ENCODE assay signal across 16 cellular contexts in genomic region chrX:11953615-11954014, GRCh38.
DNase-seq lines count a peak whose midpoint lies in the region; ATAC-seq and TF ChIP-seq lines count a peak whose summit lies in the region.
"Had no signal": no experiment of that assay in that cellular context is flagged by ENCODE, and none has a peak within 500 bp of the region (broad histone marks: within the 10 kb centered on the region; RNA-seq: fewer than 3 reads in every experiment).

No MANE protein-coding gene starts in this region.

- H3K27ac ChIP-seq in HUES48 (ENCODE audit: low read depth, low read length): peak overlapping the region; percentile 58
- H3K27ac ChIP-seq in mesenchymal stem cell (ENCODE audit: low read length, poor library complexity, severe bottlenecking): peak overlapping the region; percentile 90
- no peak overlapping the region for H3K27ac ChIP-seq in osteoblast (ENCODE audit: low read depth, low read length)
- H3K27ac ChIP-seq: SJCRH30 had no signal

- H3K9ac ChIP-seq in HUES48 (ENCODE audit: low read depth, low read length) (no peak overlapping the region), mesenchymal stem cell (ENCODE audit: low read length) (no peak overlapping the region)

- H4K91ac ChIP-seq in mesenchymal stem cell (ENCODE audit: low read length): no peak overlapping the region

- H4K8ac ChIP-seq in mesenchymal stem cell (ENCODE audit: low read length): no peak overlapping the region

- no peak for TF ChIP-seq CTCF in cardiac fibroblast (IDR thresholded peaks at IDR 0.05; ENCODE audit: low read depth, low read length)
- no peak for TF ChIP-seq CTCF in osteoblast (IDR thresholded peaks at IDR 0.05; ENCODE audit: extremely low read depth, low read depth, low read length)

- H3K27ac Mint-ChIP-seq in activated CD4-positive, alpha-beta memory T cell treated with anti-CD3 and anti-CD28 coated beads for 36 hours: no peak overlapping the region
- H3K27ac Mint-ChIP-seq: activated naive CD4-positive, alpha-beta T cell treated with anti-CD3 and anti-CD28 coated beads, Interleukin-2, amount 10 ng/mL, durations not matched to agents 7 days and 5 days; CD4-positive, alpha-beta T cell; stimulated activated naive CD8-positive, alpha-beta T cell treated with anti-CD3 and anti-CD28 coated beads, Interleukin-15, Interleukin-2, amounts not matched to agents 100 ng/mL and 50 ng/mL, for 24 hours had no signal

- H2BK5ac ChIP-seq in mesenchymal stem cell (ENCODE audit: low read depth, low read length, poor library complexity, severe bottlenecking): no peak overlapping the region

- H3K4me1 ChIP-seq in HUES48 (ENCODE audit: control insufficient read depth, insufficient read depth, low read length) (peaks cover 8% of the 10 kb centered on the region; the same call in 1 of the 2 replicates), mesenchymal stem cell (ENCODE audit: control insufficient read depth, insufficient read depth, low read depth, low read length) (peaks cover 2% of the 10 kb centered on the region), osteoblast (ENCODE audit: insufficient read depth, low read length) (peaks cover 5% of the 10 kb centered on the region)
- H3K4me1 ChIP-seq: SJCRH30 had no signal

- WGBS in mesenchymal stem cell: 0% methylated on average over 2 of the region's 2 CpGs

- no peaks in the 10 kb centered on the region for H3K4me1 Mint-ChIP-seq in activated CD4-positive, alpha-beta memory T cell treated with anti-CD3 and anti-CD28 coated beads for 36 hours (ENCODE audit: low read depth)
- H3K4me1 Mint-ChIP-seq: activated naive CD4-positive, alpha-beta T cell treated with anti-CD3 and anti-CD28 coated beads, Interleukin-2, amount 10 ng/mL, durations not matched to agents 7 days and 5 days had no signal

- no peaks in the 10 kb centered on the region for H3K79me2 ChIP-seq in osteoblast (ENCODE audit: insufficient read depth, low read length)

- no peak overlapping the region for H3K4ac ChIP-seq in mesenchymal stem cell (ENCODE audit: low read depth in 1 of 2, low read length in 2 of 2)

- H3K4me3 ChIP-seq in HUES48 (ENCODE audit: low read depth, low read length) (no peak overlapping the region), cardiac fibroblast (replicated peaks in 1 of 2; ENCODE audit: low read depth in 2 of 2, low read length in 2 of 2) (no peak overlapping the region), mesenchymal stem cell (ENCODE audit: insufficient read depth in 1 of 2, low read depth in 1 of 2, low read length in 2 of 2) (no peak overlapping the region), osteoblast (ENCODE audit: insufficient read depth, low read length) (no peak overlapping the region)
- H3K4me3 ChIP-seq: SJCRH30 had no signal

- H3K9me3 ChIP-seq in HUES48 (ENCODE audit: control insufficient read depth, insufficient read depth, low read length) (no peaks in the 10 kb centered on the region), mesenchymal stem cell (ENCODE audit: control insufficient read depth, low read length) (no peaks in the 10 kb centered on the region), osteoblast (ENCODE audit: low read depth, low read length) (no peaks in the 10 kb centered on the region)
- H3K9me3 ChIP-seq: SJCRH30 had no signal

- ATAC-seq in HG03520 (IDR thresholded peaks at IDR 0.05; ENCODE audit: unreplicated experiment): no peak

- H4K20me1 ChIP-seq in osteoblast (ENCODE audit: insufficient read depth, low read length): no peaks in the 10 kb centered on the region

- H2AK5ac ChIP-seq in mesenchymal stem cell (ENCODE audit: low read length, severe bottlenecking): no peak overlapping the region

- intact Hi-C loops in activated CD4-positive, alpha-beta memory T cell treated with anti-CD3 and anti-CD28 coated beads for 36 hours (cut with micrococcal nuclease): no loop called here

- H3K79me1 ChIP-seq in mesenchymal stem cell (replicated peaks; ENCODE audit: low read length, poor library complexity, severe bottlenecking): no peaks in the 10 kb centered on the region

- H2BK12ac ChIP-seq in mesenchymal stem cell (ENCODE audit: low read length in 2 of 2): no peak overlapping the region

- H2BK15ac ChIP-seq in mesenchymal stem cell (ENCODE audit: low read depth, poor library complexity, severe bottlenecking): no peak overlapping the region

- H3K36me3 ChIP-seq in HUES48 (ENCODE audit: control insufficient read depth, insufficient read depth, low read length) (no peaks in the 10 kb centered on the region), mesenchymal stem cell (ENCODE audit: control insufficient read depth in 1 of 2, insufficient read depth in 2 of 2, low read depth in 1 of 2, low read length in 2 of 2) (no peaks in the 10 kb centered on the region), osteoblast (ENCODE audit: insufficient read depth, low read length) (no peaks in the 10 kb centered on the region)
- H3K36me3 ChIP-seq: SJCRH30 had no signal

- no peaks in the 10 kb centered on the region for H3K27me3 Mint-ChIP-seq in activated CD4-positive, alpha-beta memory T cell treated with anti-CD3 and anti-CD28 coated beads for 36 hours
- H3K27me3 Mint-ChIP-seq: activated naive CD4-positive, alpha-beta T cell treated with anti-CD3 and anti-CD28 coated beads, Interleukin-2, amount 10 ng/mL, durations not matched to agents 7 days and 5 days; CD4-positive, alpha-beta T cell; stimulated activated naive CD8-positive, alpha-beta T cell treated with anti-CD3 and anti-CD28 coated beads, Interleukin-15, Interleukin-2, amounts not matched to agents 100 ng/mL and 50 ng/mL, for 24 hours had no signal

- H3K36me3 Mint-ChIP-seq in activated CD4-positive, alpha-beta memory T cell treated with anti-CD3 and anti-CD28 coated beads for 36 hours: no peaks in the 10 kb centered on the region
- H3K36me3 Mint-ChIP-seq: activated naive CD4-positive, alpha-beta T cell treated with anti-CD3 and anti-CD28 coated beads, Interleukin-2, amount 10 ng/mL, durations not matched to agents 7 days and 5 days had no signal

- H3K4me3 Mint-ChIP-seq in activated CD4-positive, alpha-beta memory T cell treated with anti-CD3 and anti-CD28 coated beads for 36 hours: no peak overlapping the region
- H3K4me3 Mint-ChIP-seq: activated naive CD4-positive, alpha-beta T cell treated with anti-CD3 and anti-CD28 coated beads, Interleukin-2, amount 10 ng/mL, durations not matched to agents 7 days and 5 days; CD4-positive, alpha-beta T cell; neural crest cell; stimulated activated naive CD8-positive, alpha-beta T cell treated with anti-CD3 and anti-CD28 coated beads, Interleukin-15, Interleukin-2, amounts not matched to agents 100 ng/mL and 50 ng/mL, for 24 hours had no signal

- H2BK120ac ChIP-seq in mesenchymal stem cell (ENCODE audit: low read depth, low read length): no peak overlapping the region

- H3K23ac ChIP-seq in mesenchymal stem cell (ENCODE audit: low read length in 2 of 2): no peak overlapping the region

- H3K9me3 Mint-ChIP-seq in activated CD4-positive, alpha-beta memory T cell treated with anti-CD3 and anti-CD28 coated beads for 36 hours: no peaks in the 10 kb centered on the region
- H3K9me3 Mint-ChIP-seq: activated naive CD4-positive, alpha-beta T cell treated with anti-CD3 and anti-CD28 coated beads, Interleukin-2, amount 10 ng/mL, durations not matched to agents 7 days and 5 days; CD4-positive, alpha-beta T cell; stimulated activated naive CD8-positive, alpha-beta T cell treated with anti-CD3 and anti-CD28 coated beads, Interleukin-15, Interleukin-2, amounts not matched to agents 100 ng/mL and 50 ng/mL, for 24 hours had no signal

- CTCF ChIA-PET in activated CD4-positive, alpha-beta memory T cell treated with anti-CD3 and anti-CD28 coated beads for 36 hours (lab: Charles Lee): no interaction called here

- POLR2A ChIA-PET in activated CD4-positive, alpha-beta memory T cell treated with anti-CD3 and anti-CD28 coated beads for 36 hours (lab: Charles Lee): no interaction called here

- no peak overlapping the region for H3K18ac ChIP-seq in mesenchymal stem cell (ENCODE audit: low read depth in 1 of 2, low read length in 2 of 2)

- no peak overlapping the region for H3K14ac ChIP-seq in mesenchymal stem cell (ENCODE audit: low read length in 2 of 2)

- no peaks in the 10 kb centered on the region for H3K27me3 ChIP-seq in HUES48 (ENCODE audit: control insufficient read depth, insufficient read depth, low read length)
- no peaks in the 10 kb centered on the region for H3K27me3 ChIP-seq in mesenchymal stem cell (ENCODE audit: control insufficient read depth in 1 of 2, insufficient read depth in 1 of 2, low read length in 2 of 2)
- H3K27me3 ChIP-seq in osteoblast (ENCODE audit: insufficient read depth, low read length): no peaks in the 10 kb centered on the region
- H3K27me3 ChIP-seq: SJCRH30 had no signal

- H2AFZ ChIP-seq in mesenchymal stem cell (ENCODE audit: low read depth, low read length) (no peak overlapping the region), osteoblast (ENCODE audit: low read length) (no peak overlapping the region)

- DNase-seq in AG08395 (ENCODE audit: low spot score) (peak; percentile 68), cardiac fibroblast (ENCODE audit: low read depth in 2 of 2) (peak; percentile 48 to 93), mesenchymal stem cell (peak; percentile 92), osteoblast (ENCODE audit: insufficient read length, low spot score, missing footprints) (no peak), MV-4-11 (lab: John Stamatoyannopoulos, UW) (no peak)
- no peak for DNase-seq in activated CD4-positive, alpha-beta memory T cell treated with anti-CD3 and anti-CD28 coated beads for 36 hours
- DNase-seq: activated CD4-positive, alpha-beta T cell treated with anti-CD3 and anti-CD28 coated beads for 48 hours; activated naive CD4-positive, alpha-beta T cell treated with anti-CD3 and anti-CD28 coated beads, Interleukin-2, amount 10 ng/mL, durations not matched to agents 7 days and 5 days; CD4-positive, alpha-beta T cell; effector memory CD4-positive, alpha-beta T cell; NCI-H1048; SJCRH30 had no signal

- no peak overlapping the region for H3K4me2 ChIP-seq in mesenchymal stem cell (ENCODE audit: low read length, poor library complexity, severe bottlenecking)
- H3K4me2 ChIP-seq in osteoblast (ENCODE audit: insufficient read depth, low read length): no peak overlapping the region

Comparison
In these comparisons a context has a peak if more than half of its experiments do, and no peak if none do; other contexts are left out.
1. DNase-seq: peak in AG08395 (single experiment), cardiac fibroblast (2 of 2) and mesenchymal stem cell (single experiment); none in osteoblast (single experiment), activated CD4-positive, alpha-beta memory T cell treated with anti-CD3 and anti-CD28 coated beads for 36 hours (single experiment) and MV-4-11 (single experiment).